Comparison of ENCODE assay signal across 1 cellular context in genomic region chr7:105279688-105280007, GRCh38.
TF ChIP-seq lines count a peak whose summit lies in the region.

No MANE protein-coding gene starts in this region.

TF ChIP-seq in SK-N-SH treated with all-trans-retinoic acid at 6 μM for 48 hours, 23 proteins besides CTCF, POLR2A, EP300 and RAD21 (continued from another document):
- TF ChIP-seq CREB5 (CRISPR knock-in tag; IDR thresholded peaks at IDR 0.05; ENCODE audit: low read depth) (no peak), RARB (CRISPR knock-in tag; IDR thresholded peaks at IDR 0.05) (no peak), TOX (CRISPR knock-in tag; IDR thresholded peaks at IDR 0.05; ENCODE audit: borderline replicate concordance) (no peak)
TF ChIP-seq in SK-N-SH treated with all-trans-retinoic acid at 6 μM for 48 hours: peak in this region for 0.
